In genomic region chr17:34414338-34414737, GRCh38 we compare ENCODE assay signal across 30 cellular contexts. TPM values are rescaled to one million over a fixed set of nuclear protein-coding genes. Genes with fewer than 3 reads are reported as not detected.
"Had no signal": no experiment of that assay in that cellular context is flagged by ENCODE, and none has a peak within 500 bp of the region (broad histone marks: within the 10 kb centered on the region; RNA-seq: fewer than 3 reads in every experiment).

No MANE protein-coding gene starts in this region.

- H3K36me3 ChIP-seq: lower lobe of right lung, right lobe of liver, transverse colon had no signal

- H3K9me3 ChIP-seq: lower lobe of right lung, right lobe of liver, transverse colon had no signal

- H3K27me3 ChIP-seq: right lobe of liver had no signal

- H3K9me3 Mint-ChIP-seq: activated B cell treated with CpG ODN at 0.5 μM for 24 hours; activated naive CD8-positive, alpha-beta T cell treated with anti-CD3 and anti-CD28 coated beads for 36 hours; activated T-cell treated with anti-CD3 and anti-CD28 coated beads, Interleukin-2, amount 50 U/mL, for 4 hours; neural crest cell; stimulated activated naive CD8-positive, alpha-beta T cell treated with anti-CD3 and anti-CD28 coated beads, Interleukin-15, Interleukin-2, amounts not matched to agents 100 ng/mL and 50 ng/mL, for 24 hours had no signal

- H3K27ac Mint-ChIP-seq: activated B cell treated with CpG ODN at 0.5 μM for 24 hours; activated CD4-positive, alpha-beta T cell treated with anti-CD3 and anti-CD28 coated beads for 36 hours; activated naive CD8-positive, alpha-beta T cell treated with anti-CD3 and anti-CD28 coated beads for 36 hours; naive thymus-derived CD4-positive, alpha-beta T cell; stimulated activated naive CD8-positive, alpha-beta T cell treated with anti-CD3 and anti-CD28 coated beads, Interleukin-15, Interleukin-2, amounts not matched to agents 100 ng/mL and 50 ng/mL, for 24 hours had no signal

- H3K4me1 ChIP-seq: lower lobe of right lung, right lobe of liver, transverse colon had no signal

- H3K4me1 Mint-ChIP-seq: activated B cell treated with CpG ODN at 0.5 μM for 24 hours; activated naive CD8-positive, alpha-beta T cell treated with anti-CD3 and anti-CD28 coated beads for 36 hours; neural crest cell had no signal

- ATAC-seq: activated CD4-positive, alpha-beta T cell treated with anti-CD3 and anti-CD28 coated beads for 36 hours; activated T-cell treated with anti-CD3 and anti-CD28 coated beads, Interleukin-2, amount 50 U/mL, for 4 hours; left lobe of liver; lower lobe of right lung; naive thymus-derived CD4-positive, alpha-beta T cell had no signal

- DNase-seq: activated B cell treated with CpG ODN at 0.5 μM for 24 hours; activated CD4-positive, alpha-beta T cell treated with anti-CD3 and anti-CD28 coated beads, Interleukin-2, amount 50 U/mL, for 4 hours; activated CD8-positive, alpha-beta memory T cell treated with anti-CD3 and anti-CD28 coated beads, Interleukin-2, amount 50 U/mL, for 48 hours; activated naive CD4-positive, alpha-beta T cell treated with Interleukin-2 at 50 U/mL for 16 hours; activated naive CD8-positive, alpha-beta T cell treated with anti-CD3 and anti-CD28 coated beads for 36 hours; activated T-cell treated with anti-CD3 and anti-CD28 coated beads, Interleukin-2, amount 50 U/mL, for 4 hours; amniotic stem cell; foreskin melanocyte; glutamatergic neuron; hippocampal formation; lower lobe of right lung; naive thymus-derived CD4-positive, alpha-beta T cell; right lobe of liver; stimulated activated CD4-positive, alpha-beta T cell treated with anti-CD3 and anti-CD28 coated beads, Interleukin-1b, Interleukin-23, amount 100 ng/mL, for 48 hours; T-helper 1 cell; T-helper 9 cell; transverse colon had no signal

- H3K4me3 ChIP-seq: lower lobe of right lung, right lobe of liver, skin epidermis, transverse colon had no signal

- H3K36me3 Mint-ChIP-seq: activated naive CD8-positive, alpha-beta T cell treated with anti-CD3 and anti-CD28 coated beads for 36 hours; naive thymus-derived CD4-positive, alpha-beta T cell had no signal

- H3K27ac ChIP-seq: lower lobe of right lung, right lobe of liver, skin epidermis, transverse colon had no signal

- FAIRE-seq: endometrium, urothelium cell line had no signal

- H3K4me3 Mint-ChIP-seq: activated B cell treated with CpG ODN at 0.5 μM for 24 hours; activated CD4-positive, alpha-beta T cell treated with anti-CD3 and anti-CD28 coated beads for 36 hours; activated naive CD8-positive, alpha-beta T cell treated with anti-CD3 and anti-CD28 coated beads for 36 hours; activated T-cell treated with anti-CD3 and anti-CD28 coated beads, Interleukin-2, amount 50 U/mL, for 4 hours; naive thymus-derived CD4-positive, alpha-beta T cell; neural crest cell; stimulated activated naive CD8-positive, alpha-beta T cell treated with anti-CD3 and anti-CD28 coated beads, Interleukin-15, Interleukin-2, amounts not matched to agents 100 ng/mL and 50 ng/mL, for 24 hours had no signal

RNA-seq across cellular contexts. Expression of gene CCL1, which starts 51.3 kb away (rescaled TPM):
- total RNA-seq: activated B cell treated with CpG ODN at 0.5 μM for 24 hours; activated naive CD8-positive, alpha-beta T cell treated with anti-CD3 and anti-CD28 coated beads for 36 hours; cardiac septum; chondrocyte; kidney epithelial cell; left lobe of liver; lower lobe of right lung; mesenteric fat pad; neural crest cell; right lobe of liver; transverse colon had no signal
- polyA plus RNA-seq: naive thymus-derived CD4-positive, alpha-beta T cell had no signal

RNA-seq across cellular contexts. Expression of gene CCL13, which starts 58.1 kb away (rescaled TPM):
- total RNA-seq: activated B cell treated with CpG ODN at 0.5 μM for 24 hours; activated CD4-positive, alpha-beta T cell treated with anti-CD3 and anti-CD28 coated beads for 36 hours; activated CD8-positive, alpha-beta memory T cell treated with anti-CD3 and anti-CD28 coated beads for 36 hours; activated naive CD8-positive, alpha-beta T cell treated with anti-CD3 and anti-CD28 coated beads for 36 hours; activated T-cell treated with anti-CD3 and anti-CD28 coated beads, Interleukin-2, amount 50 U/mL, for 4 hours; chondrocyte; kidney epithelial cell; left lobe of liver; naive thymus-derived CD4-positive, alpha-beta T cell; neural crest cell; occipital lobe had no signal
- polyA plus RNA-seq: naive thymus-derived CD4-positive, alpha-beta T cell had no signal
